Comparison of ENCODE assay signal across 18 cellular contexts in the genomic region with DNA sequence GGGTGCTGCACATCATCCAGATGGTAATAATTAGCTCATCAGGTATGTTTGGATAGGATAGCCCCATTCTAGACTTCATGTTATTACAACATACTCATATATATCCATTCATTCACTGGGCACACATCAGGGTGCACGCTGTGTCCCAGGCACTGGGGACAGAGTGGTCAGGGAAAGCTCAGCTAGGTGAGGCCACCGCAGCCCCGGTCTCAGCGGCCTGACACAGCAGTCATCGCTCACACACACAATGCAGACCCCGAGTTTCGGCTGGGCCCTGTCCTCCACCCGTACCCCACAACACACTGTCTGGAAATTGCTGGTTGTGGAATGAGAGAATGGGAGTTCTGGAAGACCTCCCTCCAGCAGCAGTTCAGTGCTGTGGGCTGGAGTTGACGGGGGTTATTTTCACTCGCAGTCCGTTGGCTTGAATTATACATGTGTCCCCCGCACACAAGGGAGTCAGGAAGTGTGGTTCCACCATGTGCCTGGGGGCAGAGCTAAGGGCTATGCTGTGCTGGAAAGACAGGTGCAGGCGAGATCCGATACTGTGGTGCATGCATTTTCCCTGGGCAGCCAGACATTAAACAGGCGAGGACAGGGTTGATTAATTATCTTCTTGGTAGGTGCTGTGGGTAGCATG.
DNase-seq lines count a peak whose midpoint lies in the region; ATAC-seq and TF ChIP-seq lines count a peak whose summit lies in the region.
"Had no signal": no experiment of that assay in that cellular context is flagged by ENCODE, and none has a peak within 500 bp of the region (broad histone marks: within the 10 kb centered on the region; RNA-seq: fewer than 3 reads in every experiment).

No MANE protein-coding gene starts in this region.

- no peak for TF ChIP-seq CTCF in RWPE1 (conservative IDR thresholded peaks at IDR 0.05; ENCODE audit: low read depth)

- DNase-seq in SHP77 (lab: John Stamatoyannopoulos, UW) = peak; percentile 41 to 45
- no peak for DNase-seq in SHP77 treated with DMSO at 0.1 percent for 48 hours (lab: John Stamatoyannopoulos, UW)
- peak; percentile 84 for DNase-seq in NCI-H146 (lab: John Stamatoyannopoulos, UW)
- DNase-seq in RPMI8226 = peak; percentile 31
- DNase-seq in stimulated activated effector memory CD8-positive, alpha-beta T cell treated with anti-CD3 and anti-CD28 coated beads, Interleukin-12 subunit alpha, Interleukin-12 subunit beta, amount 100 ng/mL, for 72 hours (ENCODE audit: low spot score in 2 of 2) = no peak
- DNase-seq in naive thymus-derived CD8-positive, alpha-beta T cell = no peak
- no peak for DNase-seq in RWPE1 (ENCODE audit: low spot score)
- DNase-seq: ACHN; AML-193; CD4-positive, alpha-beta T cell; DMS79; HCEC 1CT; NCI-H1436 treated with DMSO at 0.1 percent for 48 hours; NCI-H2171 treated with DMSO at 0.1 percent for 48 hours; NK-92 treated with Interleukin-12 subunit alpha and Interleukin-12 subunit beta, amount 100 ng/mL, for 24 hours; OCI-M1; T-helper 2 cell had no signal

- POLR2A ChIA-PET in naive thymus-derived CD8-positive, alpha-beta T cell (lab: Charles Lee) = no interaction called here
- POLR2A ChIA-PET in RWPE1 (lab: Yijun Ruan, JAX; ENCODE audit: low non-redundant PET) = no interaction called here

- H3K27ac Mint-ChIP-seq in stimulated activated effector memory CD8-positive, alpha-beta T cell treated with anti-CD3 and anti-CD28 coated beads, Interleukin-12 subunit alpha, Interleukin-12 subunit beta, amount 100 ng/mL, for 72 hours = no peak overlapping the region
- H3K27ac Mint-ChIP-seq in naive thymus-derived CD8-positive, alpha-beta T cell = no peak overlapping the region
- H3K27ac Mint-ChIP-seq: CD4-positive, alpha-beta T cell had no signal

- no peak overlapping the region for H3K4me3 Mint-ChIP-seq in stimulated activated effector memory CD8-positive, alpha-beta T cell treated with anti-CD3 and anti-CD28 coated beads, Interleukin-12 subunit alpha, Interleukin-12 subunit beta, amount 100 ng/mL, for 72 hours
- no peak overlapping the region for H3K4me3 Mint-ChIP-seq in naive thymus-derived CD8-positive, alpha-beta T cell
- H3K4me3 Mint-ChIP-seq: CD4-positive, alpha-beta T cell had no signal

- no peak overlapping the region for H3K27ac ChIP-seq in RWPE1
- H3K27ac ChIP-seq: SJSA1 had no signal

- peaks cover 0 to 21% (median 0%) of the 10 kb centered on the region in 5 donors for H3K27me3 Mint-ChIP-seq in naive thymus-derived CD8-positive, alpha-beta T cell
- H3K27me3 Mint-ChIP-seq: CD4-positive, alpha-beta T cell had no signal

- CTCF ChIA-PET in RWPE1 (lab: Yijun Ruan, JAX) = no interaction called here

- H3K4me1 Mint-ChIP-seq in stimulated activated effector memory CD8-positive, alpha-beta T cell treated with anti-CD3 and anti-CD28 coated beads, Interleukin-12 subunit alpha, Interleukin-12 subunit beta, amount 100 ng/mL, for 72 hours = no peaks in the 10 kb centered on the region
- no peaks in the 10 kb centered on the region for H3K4me1 Mint-ChIP-seq in naive thymus-derived CD8-positive, alpha-beta T cell

- H3K9me3 Mint-ChIP-seq in stimulated activated effector memory CD8-positive, alpha-beta T cell treated with anti-CD3 and anti-CD28 coated beads, Interleukin-12 subunit alpha, Interleukin-12 subunit beta, amount 100 ng/mL, for 72 hours = peaks cover 11% of the 10 kb centered on the region
- H3K9me3 Mint-ChIP-seq in naive thymus-derived CD8-positive, alpha-beta T cell = peaks cover 10 to 53% (median 19%) of the 10 kb centered on the region in 9 donors

- H3K36me3 Mint-ChIP-seq in stimulated activated effector memory CD8-positive, alpha-beta T cell treated with anti-CD3 and anti-CD28 coated beads, Interleukin-12 subunit alpha, Interleukin-12 subunit beta, amount 100 ng/mL, for 72 hours = no peaks in the 10 kb centered on the region
- H3K36me3 Mint-ChIP-seq in naive thymus-derived CD8-positive, alpha-beta T cell = peaks cover 0 to 14% (median 2%) of the 10 kb centered on the region in 3 donors

- peak; percentile 31 for ATAC-seq in stimulated activated effector memory CD8-positive, alpha-beta T cell treated with anti-CD3 and anti-CD28 coated beads, Interleukin-12 subunit alpha, Interleukin-12 subunit beta, amount 100 ng/mL, for 72 hours
- ATAC-seq in naive thymus-derived CD8-positive, alpha-beta T cell = no peak

Comparison
In these comparisons a context has a peak if more than half of its experiments do, and no peak if none do; other contexts are left out.
1. DNase-seq: peak in SHP77 (2 of 2), NCI-H146 (single experiment) and RPMI8226 (single experiment); none in SHP77 treated with DMSO at 0.1 percent for 48 hours (single experiment), stimulated activated effector memory CD8-positive, alpha-beta T cell treated with anti-CD3 and anti-CD28 coated beads, Interleukin-12 subunit alpha, Interleukin-12 subunit beta, amount 100 ng/mL, for 72 hours (0 of 2), naive thymus-derived CD8-positive, alpha-beta T cell (0 of 10) and RWPE1 (single experiment).